ENCODE assay signal across 12 cellular contexts in the genomic region with DNA sequence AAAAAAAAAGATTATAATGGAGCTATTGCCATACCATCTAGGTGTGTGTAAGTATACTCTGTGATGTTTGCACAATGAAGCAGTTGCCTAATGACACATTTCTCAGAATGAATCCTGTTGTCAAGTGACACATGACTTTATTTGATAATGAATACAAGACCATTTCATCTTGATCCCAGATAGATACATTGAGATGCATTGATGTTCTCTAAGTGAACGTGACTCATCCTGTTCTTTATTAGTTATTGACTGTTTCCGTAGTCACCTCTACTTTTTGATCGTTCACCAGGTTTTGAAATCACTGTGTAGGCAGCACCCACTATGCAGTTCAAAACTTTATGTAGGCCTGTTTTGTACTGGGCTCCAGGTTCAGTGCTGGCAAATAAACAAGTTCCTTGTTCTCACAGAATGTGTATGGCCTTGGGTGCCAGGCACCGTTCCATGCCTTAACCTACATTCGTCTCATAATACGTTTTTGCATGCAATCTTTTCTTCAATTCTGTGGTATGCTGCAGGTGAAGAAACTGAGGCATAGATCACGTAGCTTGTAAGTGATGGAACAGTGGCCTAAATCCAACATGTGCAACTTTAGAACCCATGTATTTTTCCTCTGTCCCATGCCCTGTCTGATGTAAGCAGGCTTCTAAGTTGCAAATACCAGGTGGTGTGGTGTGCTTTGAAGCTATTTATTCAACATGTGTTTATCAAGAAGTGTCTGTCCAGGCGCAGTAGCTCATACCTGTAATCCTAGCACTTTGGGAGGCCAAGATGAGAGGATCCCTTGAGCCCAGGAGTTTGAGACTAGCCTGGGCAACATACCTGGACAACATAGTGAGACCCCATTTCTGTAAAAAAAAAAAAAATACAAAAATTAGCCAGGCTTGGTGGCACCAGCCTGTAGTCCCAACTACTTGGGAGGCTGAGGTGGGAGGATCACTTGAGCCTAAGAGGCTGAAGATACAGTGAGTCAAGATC. TPM values are rescaled to one million over a fixed set of nuclear protein-coding genes. Genes with fewer than 3 reads are reported as not detected.
DNase-seq lines count a peak whose midpoint lies in the region; ATAC-seq and TF ChIP-seq lines count a peak whose summit lies in the region.
"Had no signal": no experiment of that assay in that cellular context is flagged by ENCODE, and none has a peak within 500 bp of the region (broad histone marks: within the 10 kb centered on the region; RNA-seq: fewer than 3 reads in every experiment).

No MANE protein-coding gene starts in this region.

- POLR2A ChIA-PET in Caco-2 (lab: Charles Lee) = interaction anchor here (0.6 to 2.9 kb wide), 4 partner anchors 11 to 462 kb away, joined by 3 to 14 read pairs (median 6); partner anchors contain the start of genes CCDC134, SREBF2 and TEF

- intact Hi-C loops in Caco-2 (cut with micrococcal nuclease; ENCODE audit: unreplicated experiment) = no loop called here
- intact Hi-C loops in adrenal gland (cut with DNase I) = no loop called here

- BruUV-seq in Caco-2 (replicated peaks; lab: Mats Ljungman, UMichigan) = no TSS peak

- peaks cover 40% of the 10 kb centered on the region for H3K36me3 Mint-ChIP-seq in Caco-2 (ENCODE audit: insufficient read depth, unreplicated experiment)
- H3K36me3 Mint-ChIP-seq in osteocyte (ENCODE audit: unreplicated experiment) = no peaks in the 10 kb centered on the region

- H3K27me3 ChIP-seq in Caco-2 (replicated peaks; ENCODE audit: control insufficient read depth, insufficient read depth, low read length) (no peaks in the 10 kb centered on the region), adrenal gland (no peaks in the 10 kb centered on the region)

- H3K27me3 Mint-ChIP-seq in Caco-2 (ENCODE audit: insufficient read depth, unreplicated experiment) (no peaks in the 10 kb centered on the region), osteocyte (ENCODE audit: unreplicated experiment) (no peaks in the 10 kb centered on the region)

- H3K4me3 ChIP-seq in Caco-2 (ENCODE audit: low read depth, low read length) (no peak overlapping the region), adrenal gland (no peak overlapping the region)

- peak overlapping the region in 3 of 5 donors; percentile 26 to 42 (median 35) for H3K27ac ChIP-seq in adrenal gland

- H3K4me3 Mint-ChIP-seq in Caco-2 (ENCODE audit: unreplicated experiment) (no peak overlapping the region), osteocyte (ENCODE audit: unreplicated experiment) (no peak overlapping the region)

- TF ChIP-seq POLR2A in adrenal gland (IDR thresholded peaks at IDR 0.05) = no peak

- H3K27ac Mint-ChIP-seq in Caco-2 (ENCODE audit: unreplicated experiment) (peak overlapping the region; percentile 48), osteocyte (ENCODE audit: unreplicated experiment) (peak overlapping the region; percentile 24)

- TF ChIP-seq CTCF in Caco-2 (IDR thresholded peaks at IDR 0.05; ENCODE audit: insufficient read depth in 1 of 2, low read depth in 1 of 2, low read length in 1 of 2, severe bottlenecking in 1 of 2, unreplicated experiment in 1 of 2) = no peak
- TF ChIP-seq CTCF in adrenal gland (IDR thresholded peaks at IDR 0.05) = no peak
- no peak for TF ChIP-seq CTCF in osteocyte (IDR thresholded peaks at IDR 0.05)

- DNase-seq in Caco-2 (no peak), NAMALWA (ENCODE audit: low spot score) (peak; percentile 63), adrenal gland (no peak), osteocyte (ENCODE audit: extremely low spot score, unreplicated experiment) (no peak), COLO668 (lab: John Stamatoyannopoulos, UW; ENCODE audit: unreplicated experiment) (no peak)
- DNase-seq: activated CD4-positive, CD25-positive, alpha-beta regulatory T cell treated with anti-CD3 and anti-CD28 coated beads, Interleukin-2, amount 50 U/mL, for 72 hours; MV-4-11; NCI-H345; occipital lobe; SHP77 treated with DMSO at 0.1 percent for 48 hours had no signal

- H3K4me1 Mint-ChIP-seq in Caco-2 (ENCODE audit: low read depth, unreplicated experiment) = peaks cover 51% of the 10 kb centered on the region
- peaks cover 82% of the 10 kb centered on the region for H3K4me1 Mint-ChIP-seq in osteocyte (ENCODE audit: unreplicated experiment)

- WGBS in adrenal gland, 4 donors = 44 to 64% (median 59%) methylated on average over 8 of the region's 8 CpGs

- H3K36me3 ChIP-seq in Caco-2 (ENCODE audit: control insufficient read depth, insufficient read depth, low read length) = no peaks in the 10 kb centered on the region
- no peaks in the 10 kb centered on the region for H3K36me3 ChIP-seq in adrenal gland (replicated peaks in 1 of 2)

- no peak for ATAC-seq in HG02981 (IDR thresholded peaks at IDR 0.05; ENCODE audit: unreplicated experiment)
- ATAC-seq in HG02678 (IDR thresholded peaks at IDR 0.05; ENCODE audit: unreplicated experiment) = no peak

- peaks cover 83% of the 10 kb centered on the region for H3K4me1 ChIP-seq in Caco-2
- peaks cover 55 to 88% of the 10 kb centered on the region in 2 donors for H3K4me1 ChIP-seq in adrenal gland (replicated peaks in 1 of 2)

- CTCF ChIA-PET in Caco-2 (lab: Charles Lee) = interaction anchor here (1.0 to 1.6 kb wide), 2 partner anchors 11 to 146 kb away, joined by 4 to 7 read pairs; partner anchors contain the start of gene SREBF2

- H3K9me3 ChIP-seq in Caco-2 = no peaks in the 10 kb centered on the region
- no peaks in the 10 kb centered on the region for H3K9me3 ChIP-seq in adrenal gland (replicated peaks in 1 of 3)

- H3K9me3 Mint-ChIP-seq in Caco-2 (ENCODE audit: unreplicated experiment) = no peaks in the 10 kb centered on the region
- H3K9me3 Mint-ChIP-seq in osteocyte (ENCODE audit: unreplicated experiment) = no peaks in the 10 kb centered on the region

RNA-seq across cellular contexts. Expression of gene SREBF2, which starts 10.4 kb away (rescaled TPM):
- 134 and 150 TPM in 2 replicates for total RNA-seq in Caco-2 (2022)
- total RNA-seq in adrenal gland = 100 to 1,000 TPM; 113 to 263 (median 156) TPM
- polyA plus RNA-seq in adrenal gland = 100 to 1,000 TPM in 2 of 3 donors, 10 to 100 TPM in 1; 85.7 to 209 (median 104) TPM
- 114 and 119 TPM in 2 replicates for total RNA-seq in osteocyte

RNA-seq across cellular contexts. Expression of gene CCDC134, which starts 42.8 kb away (rescaled TPM):
- 24.3 and 24.8 TPM in 2 replicates for total RNA-seq in Caco-2 (2022)
- total RNA-seq in adrenal gland = 10 to 100 TPM; 24.9 to 64.4 (median 35.1) TPM
- polyA plus RNA-seq in adrenal gland = 10 to 100 TPM in 1 of 3 donors, 1 to 10 TPM in 2; 4.9 to 28.0 (median 6.8) TPM
- total RNA-seq in osteocyte = 7.8 and 10.0 TPM in 2 replicates
